ENCODE assay signal across 11 cellular contexts in genomic region chr7:23234569-23235296, GRCh38. TPM values are rescaled to one million over a fixed set of nuclear protein-coding genes. Genes with fewer than 3 reads are reported as not detected.
A peak's percentile ranks its signal among the peaks of the same experiment; 100 is the strongest.
DNase-seq lines count a peak whose midpoint lies in the region; ATAC-seq and TF ChIP-seq lines count a peak whose summit lies in the region.
"Had no signal": no experiment of that assay in that cellular context is flagged by ENCODE, and none has a peak within 500 bp of the region (broad histone marks: within the 10 kb centered on the region; RNA-seq: fewer than 3 reads in every experiment).

No MANE protein-coding gene starts in this region.

- 82% methylated on average over 9 of the region's 9 CpGs for WGBS in SK-N-SH (ENCODE audit: low lambda C conversion rate)

- peak; percentile 98 for ATAC-seq in HG02885 (IDR thresholded peaks at IDR 0.05; ENCODE audit: poor library complexity, unreplicated experiment)
- peak; percentile 47 for ATAC-seq in stimulated activated memory B cell treated with anti-CD40 and anti-IgM and Interleukin-4, amounts not matched to agents 10 μg/mL and 1 μg/mL and 100 μg/mL, for 72 hours
- ATAC-seq: stimulated activated naive CD8-positive, alpha-beta T cell treated with anti-CD3 and anti-CD28 coated beads, Interleukin-15, Interleukin-2, amounts not matched to agents 100 U/mL and 50 U/mL, for 24 hours had no signal

- H3K36me3 Mint-ChIP-seq in stimulated activated memory B cell treated with anti-CD40 and anti-IgM and Interleukin-4, amounts not matched to agents 10 μg/mL and 1 μg/mL and 100 μg/mL, for 72 hours = no peaks in the 10 kb centered on the region

- H3K4me1 Mint-ChIP-seq in stimulated activated memory B cell treated with anti-CD40 and anti-IgM and Interleukin-4, amounts not matched to agents 10 μg/mL and 1 μg/mL and 100 μg/mL, for 72 hours = peaks cover 6% of the 10 kb centered on the region

- CTCF ChIA-PET in SK-N-SH (lab: Yijun Ruan, JAX) = no interaction called here

- H3K4me3 Mint-ChIP-seq in stimulated activated memory B cell treated with anti-CD40 and anti-IgM and Interleukin-4, amounts not matched to agents 10 μg/mL and 1 μg/mL and 100 μg/mL, for 72 hours = peak overlapping the region; percentile 44

- no peaks in the 10 kb centered on the region for H3K9me2 ChIP-seq in SK-N-SH

- TF ChIP-seq RAD21 in SK-N-SH (IDR thresholded peaks at IDR 0.05; ENCODE audit: low read length) = no peak

- H3K9me3 Mint-ChIP-seq in stimulated activated memory B cell treated with anti-CD40 and anti-IgM and Interleukin-4, amounts not matched to agents 10 μg/mL and 1 μg/mL and 100 μg/mL, for 72 hours = no peaks in the 10 kb centered on the region

- POLR2A ChIA-PET in SK-N-SH (lab: Yijun Ruan, JAX) = no interaction called here

- no peaks in the 10 kb centered on the region for H3K4me1 ChIP-seq in SK-N-SH (ENCODE audit: control insufficient read depth in 1 of 2, insufficient read depth in 2 of 2, low read depth in 1 of 2, low read length in 1 of 2)

- no peaks in the 10 kb centered on the region for H3F3A ChIP-seq in SK-N-SH (replicated peaks; ENCODE audit: insufficient read depth)

- no peaks in the 10 kb centered on the region for H3K79me2 ChIP-seq in SK-N-SH (ENCODE audit: insufficient read depth)

- TF ChIP-seq EP300 in SK-N-SH (IDR thresholded peaks at IDR 0.05; ENCODE audit: borderline replicate concordance in 1 of 2, low read depth in 1 of 2, low read length in 1 of 2) = no peak

- no peak overlapping the region for H2AFZ ChIP-seq in SK-N-SH (ENCODE audit: low read depth)

- DNase-seq in DMS53 (lab: John Stamatoyannopoulos, UW) (peak; percentile 32), DMS53 treated with DMSO at 0.1 percent for 48 hours (lab: John Stamatoyannopoulos, UW; ENCODE audit: unreplicated experiment) (no peak), SK-N-SH (no peak), midbrain (lab: John Stamatoyannopoulos, UW) (no peak), NCI-H2081 treated with DMSO at 0.1 percent for 48 hours (lab: John Stamatoyannopoulos, UW) (no peak), activated gamma-delta T cell treated with Interleukin-2 at 50 U/mL for 16 hours (no peak)
- DNase-seq: HCEC 1CT; stimulated activated naive CD8-positive, alpha-beta T cell treated with anti-CD3 and anti-CD28 coated beads, Interleukin-15, Interleukin-2, amounts not matched to agents 100 U/mL and 50 U/mL, for 24 hours had no signal

- H3K4me3 ChIP-seq in SK-N-SH (ENCODE audit: low read depth in 2 of 2, low read length in 1 of 2) = no peak overlapping the region

- no peak overlapping the region for H3K9ac ChIP-seq in SK-N-SH

- H3K36me3 ChIP-seq in SK-N-SH (replicated peaks in 1 of 2; ENCODE audit: control insufficient read depth in 1 of 2, insufficient read depth in 2 of 2, low read length in 1 of 2) = no peaks in the 10 kb centered on the region
- H3K36me3 ChIP-seq: neutrophil had no signal

- peak overlapping the region in 1 of 2 experiments; percentile 2; a peak in 1 of 4 replicates for H3K27ac ChIP-seq in SK-N-SH (ENCODE audit: low read depth in 2 of 2, low read length in 1 of 2)
- H3K27ac ChIP-seq: neutrophil had no signal

- no peak for TF ChIP-seq CTCF in SK-N-SH (IDR thresholded peaks at IDR 0.05)

- H4K20me1 ChIP-seq in SK-N-SH (ENCODE audit: insufficient read depth) = no peaks in the 10 kb centered on the region

- H3K27me3 Mint-ChIP-seq in stimulated activated memory B cell treated with anti-CD40 and anti-IgM and Interleukin-4, amounts not matched to agents 10 μg/mL and 1 μg/mL and 100 μg/mL, for 72 hours = no peaks in the 10 kb centered on the region

- H3K9me3 ChIP-seq in SK-N-SH = no peaks in the 10 kb centered on the region
- H3K9me3 ChIP-seq: neutrophil had no signal

- 0 out of 2 replicates have a peak overlapping the region, but pooled peaks have one; percentile 6 for H3K4me2 ChIP-seq in SK-N-SH

- H3K27me3 ChIP-seq in SK-N-SH (ENCODE audit: insufficient read depth) = no peaks in the 10 kb centered on the region
- H3K27me3 ChIP-seq: neutrophil had no signal

- peak overlapping the region; percentile 63 for H3K27ac Mint-ChIP-seq in stimulated activated memory B cell treated with anti-CD40 and anti-IgM and Interleukin-4, amounts not matched to agents 10 μg/mL and 1 μg/mL and 100 μg/mL, for 72 hours

TF ChIP-seq in SK-N-SH, 30 proteins besides CTCF, POLR2A, EP300 and RAD21 (continues in another document):
- TF ChIP-seq TCF12 (IDR thresholded peaks at IDR 0.05) (no peak; the same call in 1 of the 2 replicates), YY1 (IDR thresholded peaks at IDR 0.05; ENCODE audit: low read depth) (no peak), MAX (IDR thresholded peaks at IDR 0.05; ENCODE audit: low read depth) (no peak), NRF1 (IDR thresholded peaks at IDR 0.05; ENCODE audit: low read depth, low read length) (no peak), GATA2 (CRISPR knock-in tag; IDR thresholded peaks at IDR 0.05) (no peak), PBX3 (IDR thresholded peaks at IDR 0.05) (no peak), JUND (IDR thresholded peaks at IDR 0.05) (no peak), FOXJ3 (CRISPR knock-in tag; IDR thresholded peaks at IDR 0.05) (no peak), FOXM1 (IDR thresholded peaks at IDR 0.05; ENCODE audit: low read depth) (no peak), RXRA (IDR thresholded peaks at IDR 0.05; ENCODE audit: borderline replicate concordance, low read depth) (no peak), SIN3A (IDR thresholded peaks at IDR 0.05; ENCODE audit: borderline replicate concordance, low read depth, low read length) (no peak), NFIC (IDR thresholded peaks at IDR 0.05; ENCODE audit: borderline replicate concordance) (no peak), USF2 (IDR thresholded peaks at IDR 0.05; ENCODE audit: borderline replicate concordance, low read depth, low read length) (no peak), MXI1 (IDR thresholded peaks at IDR 0.05; ENCODE audit: low read depth, low read length) (no peak), REST (IDR thresholded peaks at IDR 0.05; ENCODE audit: low read depth, low read length) (no peak), FOSL2 (IDR thresholded peaks at IDR 0.05; ENCODE audit: borderline replicate concordance, low read depth) (no peak)

RNA-seq across cellular contexts. Expression of gene GPNMB, which starts 11.8 kb away (rescaled TPM):
- 13.8 and 24.9 TPM in 2 replicates for polyA plus RNA-seq in SK-N-SH (2012; rRNA removed)
- polyA plus RNA-seq in SK-N-SH (2012; cell fraction: cytosol; rRNA removed) = 20.2 and 21.9 TPM in 2 replicates
- polyA plus RNA-seq in SK-N-SH (2012; cell fraction: nucleus; rRNA removed) = 14.1 and 23.9 TPM in 2 replicates

RNA-seq across cellular contexts. Expression of gene NUP42, which starts 52.9 kb away (rescaled TPM):
- polyA plus RNA-seq in SK-N-SH (2012; rRNA removed) = 22.7 and 38.1 TPM in 2 replicates
- polyA plus RNA-seq in SK-N-SH (2012; cell fraction: cytosol; rRNA removed) = 24.0 and 27.3 TPM in 2 replicates
- 28.1 and 59.6 TPM in 2 replicates for polyA plus RNA-seq in SK-N-SH (2012; cell fraction: nucleus; rRNA removed)
